In genomic region chr19:1373042-1373533, GRCh38 we compare ENCODE assay signal across 22 cellular contexts. TPM values are rescaled to one million over a fixed set of nuclear protein-coding genes. Genes with fewer than 3 reads are reported as not detected.
DNase-seq lines count a peak whose midpoint lies in the region; ATAC-seq, FAIRE-seq and TF ChIP-seq lines count a peak whose summit lies in the region.
"Had no signal": no experiment of that assay in that cellular context is flagged by ENCODE, and none has a peak within 500 bp of the region (broad histone marks: within the 10 kb centered on the region; RNA-seq: fewer than 3 reads in every experiment).

No MANE protein-coding gene starts in this region.

- H3K4me3 ChIP-seq in left ventricle myocardium inferior, result no peak overlapping the region
- H3K4me3 ChIP-seq in pancreas, result no peak overlapping the region
- H3K4me3 ChIP-seq in urinary bladder (ENCODE audit: low read depth, low read length), result no peak overlapping the region
- H3K4me3 ChIP-seq: vagina had no signal

- TF ChIP-seq CTCF in left ventricle myocardium inferior (IDR thresholded peaks at IDR 0.05; ENCODE audit: borderline replicate concordance), result no peak
- TF ChIP-seq CTCF in pancreas (IDR thresholded peaks at IDR 0.05), result no peak

- H3K27me3 ChIP-seq in left ventricle myocardium inferior (ENCODE audit: low read depth), result no peaks in the 10 kb centered on the region
- no peaks in the 10 kb centered on the region for H3K27me3 ChIP-seq in pancreas
- H3K27me3 ChIP-seq: foreskin keratinocyte, vagina had no signal

- peak; percentile 35 for DNase-seq in Right ventricle myocardium inferior (ENCODE audit: missing footprints)
- DNase-seq in cardiac septum (ENCODE audit: low spot score), result no peak
- DNase-seq in left ventricle myocardium inferior, result no peak
- DNase-seq in pancreas, result peak in 1 of 6 donors; percentile 60
- no peak for DNase-seq in stimulated activated naive CD4-positive, alpha-beta T cell treated with Interleukin-2 at 50 U/mL for 16 hours (lab: John Stamatoyannopoulos, UW)
- DNase-seq: 8988T; activated CD4-positive, alpha-beta T cell treated with anti-CD3 and anti-CD28 coated beads for 36 hours; EL; foreskin keratinocyte; HFFc6; kidney glomerular epithelial cell; MM.1S; natural killer cell; NCI-H748 treated with DMSO at 0.1 percent for 48 hours; SHP77 treated with DMSO at 0.1 percent for 48 hours; stimulated activated CD4-positive, alpha-beta T cell treated with anti-CD3 and anti-CD28 coated beads, Interleukin-4, amount 100 ng/mL, for 24 hours; stimulated activated naive CD8-positive, alpha-beta T cell treated with anti-CD3 and anti-CD28 coated beads, Interleukin-15, amount 100 ng/mL, for 72 hours had no signal

- FAIRE-seq in pancreas (lab: Jason Lieb, UNC), result no peak
- FAIRE-seq: TTC549 had no signal

- H3K36me3 ChIP-seq in left ventricle myocardium inferior (peaks cover 74% of the 10 kb centered on the region), pancreas (peaks cover 0 to 34% (median 3%) of the 10 kb centered on the region in 3 donors), urinary bladder (ENCODE audit: insufficient read depth) (peaks cover 3% of the 10 kb centered on the region)

- H3K9me3 ChIP-seq in left ventricle myocardium inferior (replicated peaks) (no peaks in the 10 kb centered on the region), pancreas (no peaks in the 10 kb centered on the region)
- H3K9me3 ChIP-seq: vagina had no signal

- WGBS in pancreas, 2 donors, result 59 to 63% methylated on average over 20 of the region's 20 CpGs
- WGBS in urinary bladder, result 57% methylated on average over 20 of the region's 20 CpGs

- intact Hi-C loops in Right ventricle myocardium inferior (cut with DNase I), result no loop called here
- intact Hi-C loops in cardiac septum (cut with DNase I), result loop anchor here (5.0 kb wide), 1 partner anchor 96 kb away; the partner anchor contains the start of gene FAM174C
- intact Hi-C loops in left ventricle myocardium inferior (cut with micrococcal nuclease), result no loop called here
- intact Hi-C loops in pancreas (cut with DNase I), result no loop called here

- peak; percentile 8 for ATAC-seq in Right ventricle myocardium inferior
- peak in 2 of 4 donors; percentile 39 to 45 for ATAC-seq in pancreas
- no peak for ATAC-seq in GM18870 (IDR thresholded peaks at IDR 0.05; ENCODE audit: unreplicated experiment)
- ATAC-seq in GM19324 (IDR thresholded peaks at IDR 0.05; ENCODE audit: low FRiP score, unreplicated experiment), result no peak
- ATAC-seq: activated CD4-positive, alpha-beta T cell treated with anti-CD3 and anti-CD28 coated beads for 36 hours; foreskin keratinocyte; natural killer cell; stimulated activated naive CD8-positive, alpha-beta T cell treated with anti-CD3 and anti-CD28 coated beads, Interleukin-15, amount 100 ng/mL, for 72 hours had no signal

- H3K4me1 ChIP-seq in left ventricle myocardium inferior (peaks cover 21% of the 10 kb centered on the region), pancreas (peaks cover 6 to 13% (median 6%) of the 10 kb centered on the region in 3 donors), urinary bladder (ENCODE audit: insufficient read depth) (no peaks in the 10 kb centered on the region)
- H3K4me1 ChIP-seq: foreskin keratinocyte, vagina had no signal

- H3K27ac ChIP-seq in left ventricle myocardium inferior (replicated peaks), result peak overlapping the region; percentile 90
- peak overlapping the region; percentile 67 to 79 (median 74) for H3K27ac ChIP-seq in pancreas
- peak overlapping the region; percentile 40 for H3K27ac ChIP-seq in urinary bladder (ENCODE audit: low read depth)
- H3K27ac ChIP-seq: foreskin keratinocyte, vagina had no signal

RNA-seq across cellular contexts. Expression of gene NDUFS7, which starts 10.6 kb away (rescaled TPM):
- total RNA-seq in Right ventricle myocardium inferior (443 TPM), cardiac septum (233 TPM), left ventricle myocardium inferior (380 TPM), pancreas (10 to 100 TPM; 32.1 to 56.3 (median 42.5) TPM), urinary bladder (26.4 TPM)
- polyA plus RNA-seq in pancreas (10 to 100 TPM; 57.8 to 70.8 TPM), urinary bladder (173 TPM)

RNA-seq across cellular contexts. Expression of gene GAMT, which starts 28.3 kb away (rescaled TPM):
- total RNA-seq in Right ventricle myocardium inferior (85.8 TPM), cardiac septum (51.6 TPM), left ventricle myocardium inferior (77.0 TPM), pancreas (100 to 1,000 TPM in 1 of 6 donors, 10 to 100 TPM in 5; 46.2 to 116 (median 64.4) TPM), urinary bladder (10.3 TPM)
- polyA plus RNA-seq in pancreas (100 to 1,000 TPM in 1 of 2 donors, 10 to 100 TPM in 1; 65.2 to 200 TPM), urinary bladder (18.5 TPM)

RNA-seq across cellular contexts. Expression of gene DAZAP1, which starts 34.3 kb away (rescaled TPM):
- total RNA-seq in Right ventricle myocardium inferior, result 88.4 TPM
- total RNA-seq in cardiac septum, result 81.2 TPM
- total RNA-seq in left ventricle myocardium inferior, result 81.8 TPM
- 10 to 100 TPM; 35.3 to 67.4 (median 48.7) TPM for total RNA-seq in pancreas
- 10 to 100 TPM; 63.8 to 64.4 TPM for polyA plus RNA-seq in pancreas
- total RNA-seq in urinary bladder, result 37.0 TPM
- polyA plus RNA-seq in urinary bladder, result 71.5 TPM

Comparison
In these comparisons a context has a peak if more than half of its experiments do, and no peak if none do; other contexts are left out.
1. H3K27ac ChIP-seq: peak in every context shown above with its lines; median percentile 90 in left ventricle myocardium inferior; 74 in pancreas; 40 in urinary bladder.